In the genomic region with DNA sequence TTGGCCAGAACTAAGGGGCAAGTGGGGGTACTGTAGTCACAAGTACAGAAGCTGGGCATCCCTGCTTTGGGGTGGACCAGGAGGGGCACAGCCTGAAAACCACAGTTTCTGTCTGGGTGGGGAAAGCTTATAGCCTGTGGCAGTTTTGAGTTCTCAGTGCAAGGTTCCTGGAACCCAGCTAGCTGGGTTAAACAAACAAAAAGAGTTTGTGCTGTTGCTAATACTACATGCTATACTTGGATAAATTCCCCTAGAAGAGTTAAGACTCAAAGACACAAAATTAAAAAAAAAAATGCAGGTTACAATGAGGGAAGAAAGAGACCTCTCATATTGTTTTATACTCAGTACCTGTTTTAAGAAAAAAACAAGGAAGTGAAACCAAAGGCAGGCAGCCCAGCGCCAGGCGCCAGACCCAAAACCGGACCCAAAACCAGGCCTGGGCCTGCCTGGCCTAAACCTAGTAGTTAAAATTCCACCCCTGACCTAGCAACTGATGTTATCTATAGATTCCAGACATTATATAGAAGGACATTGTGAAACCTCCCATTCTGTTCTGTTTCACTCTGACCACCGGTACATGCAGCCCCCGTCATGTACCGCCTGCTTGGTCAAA, we compare ENCODE assay signal across 12 cellular contexts. TPM values are rescaled to one million over a fixed set of nuclear protein-coding genes. Genes with fewer than 3 reads are reported as not detected.
A peak's percentile ranks its signal among the peaks of the same experiment; 100 is the strongest.
DNase-seq lines count a peak whose midpoint lies in the region; ATAC-seq, FAIRE-seq and TF ChIP-seq lines count a peak whose summit lies in the region.
"Had no signal": no experiment of that assay in that cellular context is flagged by ENCODE, and none has a peak within 500 bp of the region (broad histone marks: within the 10 kb centered on the region; RNA-seq: fewer than 3 reads in every experiment).

No MANE protein-coding gene starts in this region.

- DNase-seq in activated naive CD8-positive, alpha-beta T cell treated with anti-CD3 and anti-CD28 coated beads, Interleukin-2, amount 50 U/mL, for 24 hours: no peak
- no peak for DNase-seq in RCC 7860 (ENCODE audit: low spot score)
- no peak for DNase-seq in lower leg skin (ENCODE audit: low spot score in 2 of 2)
- no peak for DNase-seq in cerebellum (ENCODE audit: low spot score)
- no peak for DNase-seq in activated T-cell treated with anti-CD3 and anti-CD28 coated beads for 4 hours
- DNase-seq: foreskin fibroblast, mesendoderm, NCI-H526 had no signal

- FAIRE-seq in RCC 7860 (lab: Jason Lieb, UNC): no peak

- H3K27me3 Mint-ChIP-seq in activated naive CD8-positive, alpha-beta T cell treated with anti-CD3 and anti-CD28 coated beads, Interleukin-2, amount 50 U/mL, for 24 hours: no peaks in the 10 kb centered on the region

- TF ChIP-seq CTCF in lower leg skin (IDR thresholded peaks at IDR 0.05): no peak

- no peak overlapping the region for H3K4me3 Mint-ChIP-seq in activated naive CD8-positive, alpha-beta T cell treated with anti-CD3 and anti-CD28 coated beads, Interleukin-2, amount 50 U/mL, for 24 hours
- H3K4me3 Mint-ChIP-seq: WTC11 had no signal

- 86 to 91% methylated on average over 6 of the region's 6 CpGs for whole genome bisulfite sequencing in lower leg skin, 2 donors

- TF ChIP-seq POLR2A in lower leg skin (IDR thresholded peaks at IDR 0.05): no peak

- intact Hi-C loops in lower leg skin (cut with DNase I; ENCODE audit: low total_unique reads): no loop called here

- H3K36me3 Mint-ChIP-seq in activated naive CD8-positive, alpha-beta T cell treated with anti-CD3 and anti-CD28 coated beads, Interleukin-2, amount 50 U/mL, for 24 hours (ENCODE audit: low read depth): peaks cover 15% of the 10 kb centered on the region

- ATAC-seq in GM18868 (IDR thresholded peaks at IDR 0.05; ENCODE audit: unreplicated experiment): peak; percentile 88
- peak; percentile 78 for ATAC-seq in GM21529 (IDR thresholded peaks at IDR 0.05; ENCODE audit: unreplicated experiment)
- peak; percentile 88 for ATAC-seq in HG03354 (IDR thresholded peaks at IDR 0.05; ENCODE audit: poor library complexity, severe bottlenecking, unreplicated experiment)
- ATAC-seq in activated naive CD8-positive, alpha-beta T cell treated with anti-CD3 and anti-CD28 coated beads, Interleukin-2, amount 50 U/mL, for 24 hours: no peak
- ATAC-seq: WTC11 had no signal

- peak overlapping the region; percentile 59 for H3K27ac Mint-ChIP-seq in activated naive CD8-positive, alpha-beta T cell treated with anti-CD3 and anti-CD28 coated beads, Interleukin-2, amount 50 U/mL, for 24 hours
- H3K27ac Mint-ChIP-seq: WTC11 had no signal

- H3K4me3 ChIP-seq in lower leg skin (ENCODE audit: low read depth, poor library complexity, severe bottlenecking): no peak overlapping the region

- H3K4me1 Mint-ChIP-seq in activated naive CD8-positive, alpha-beta T cell treated with anti-CD3 and anti-CD28 coated beads, Interleukin-2, amount 50 U/mL, for 24 hours: peaks cover 11% of the 10 kb centered on the region

- H3K9me3 Mint-ChIP-seq in activated naive CD8-positive, alpha-beta T cell treated with anti-CD3 and anti-CD28 coated beads, Interleukin-2, amount 50 U/mL, for 24 hours: peaks cover 12% of the 10 kb centered on the region

RNA-seq across cellular contexts. Expression of a gene that starts 50.8 kb away (rescaled TPM):
- total RNA-seq in lower leg skin (10 to 100 TPM in 1 of 4 donors, 1 to 10 TPM in 2, under 1 TPM in 1; 0.46 to 10.1 (median 3.1) TPM), cerebellum (4.4 TPM)
- total RNA-seq: WTC11 had no signal
